8 cellular contexts compared by ENCODE assay signal in genomic region chr6:157841211-157841840, GRCh38. TPM values are rescaled to one million over a fixed set of nuclear protein-coding genes. Genes with fewer than 3 reads are reported as not detected.
A peak's percentile ranks its signal among the peaks of the same experiment; 100 is the strongest.
DNase-seq lines count a peak whose midpoint lies in the region; ATAC-seq and TF ChIP-seq lines count a peak whose summit lies in the region.

No MANE protein-coding gene starts in this region.

- ATAC-seq in heart right ventricle (peak in 6 of 8 donors; percentile 14 to 78 (median 54)), HG03103 (IDR thresholded peaks at IDR 0.05; ENCODE audit: low read depth, unreplicated experiment) (peak; percentile 88)
- ATAC-seq in stimulated activated naive CD8-positive, alpha-beta T cell treated with anti-CD3 and anti-CD28 coated beads, Interleukin-15, Interleukin-2, amounts not matched to agents 100 U/mL and 50 U/mL, for 24 hours: peak; percentile 57

- no peaks in the 10 kb centered on the region for H3K9me3 ChIP-seq in heart right ventricle

- POLR2A ChIA-PET in HEK293T (lab: Yijun Ruan, JAX): no interaction called here

- no peak overlapping the region for H3K4me3 ChIP-seq in heart right ventricle

- H3K27me3 ChIP-seq in heart right ventricle: no peaks in the 10 kb centered on the region

- peaks cover 19% of the 10 kb centered on the region for H3K36me3 Mint-ChIP-seq in activated naive CD8-positive, alpha-beta T cell

- peak overlapping the region; percentile 46 for H3K27ac Mint-ChIP-seq in activated naive CD8-positive, alpha-beta T cell

- H3K27ac ChIP-seq in heart right ventricle: no peak overlapping the region

- DNase-seq in heart right ventricle (no peak), cardiac septum (ENCODE audit: low spot score) (no peak), HEK293T (ENCODE audit: extremely low spot score) (no peak), midbrain (lab: John Stamatoyannopoulos, UW) (no peak)
- peak; percentile 24 for DNase-seq in stimulated activated naive CD8-positive, alpha-beta T cell treated with anti-CD3 and anti-CD28 coated beads, Interleukin-15, Interleukin-2, amounts not matched to agents 100 U/mL and 50 U/mL, for 24 hours
- no peak for DNase-seq in activated CD4-positive, CD25-positive, alpha-beta regulatory T cell (lab: John Stamatoyannopoulos, UW)

- H3K4me3 Mint-ChIP-seq in activated naive CD8-positive, alpha-beta T cell: peak overlapping the region; percentile 59

- H3K27me3 Mint-ChIP-seq in activated naive CD8-positive, alpha-beta T cell: no peaks in the 10 kb centered on the region

- H3K4me1 Mint-ChIP-seq in activated naive CD8-positive, alpha-beta T cell (ENCODE audit: low read depth): peaks cover 84% of the 10 kb centered on the region

- intact Hi-C loops in heart right ventricle (cut with DNase I): no loop called here
- intact Hi-C loops in cardiac septum (cut with DNase I): no loop called here

- H3K36me3 ChIP-seq in heart right ventricle: no peaks in the 10 kb centered on the region

- 44 to 53% methylated on average over 2 of the region's 2 CpGs for WGBS in heart right ventricle, 2 donors

- H3K4me1 ChIP-seq in heart right ventricle: peaks cover 15 to 89% (median 58%) of the 10 kb centered on the region in 9 donors

- CTCF ChIA-PET in HEK293T (lab: Yijun Ruan, JAX): no interaction called here

- TF ChIP-seq CTCF in heart right ventricle (IDR thresholded peaks at IDR 0.05): no peak

- H3K9me3 Mint-ChIP-seq in activated naive CD8-positive, alpha-beta T cell (ENCODE audit: low read depth): no peaks in the 10 kb centered on the region

TF ChIP-seq in HEK293T, 16 proteins besides CTCF, POLR2A, EP300 and RAD21:
- TF ChIP-seq SUZ12 (IDR thresholded peaks at IDR 0.05) (no peak), ZNF384 (IDR thresholded peaks at IDR 0.05) (no peak), ARNT (IDR thresholded peaks at IDR 0.05) (no peak), CTBP1 (IDR thresholded peaks at IDR 0.05; ENCODE audit: borderline replicate concordance) (no peak), FOXK2 (IDR thresholded peaks at IDR 0.05) (no peak), FOXM1 (IDR thresholded peaks at IDR 0.05; ENCODE audit: borderline replicate concordance) (no peak), HDGF (IDR thresholded peaks at IDR 0.05; ENCODE audit: borderline replicate concordance) (no peak), BHLHE40 (IDR thresholded peaks at IDR 0.05; ENCODE audit: borderline replicate concordance) (no peak), ELF4 (IDR thresholded peaks at IDR 0.05) (no peak), FOXA1 (IDR thresholded peaks at IDR 0.05) (no peak), L3MBTL2 (conservative IDR thresholded peaks at IDR 0.05) (no peak)

RNA-seq across cellular contexts. Expression of gene SNX9, which starts 18.3 kb away (rescaled TPM):
- total RNA-seq in heart right ventricle (10 to 100 TPM; 27.9 to 39.7 (median 31.6) TPM), cardiac septum (34.2 TPM)
- polyA plus RNA-seq in heart right ventricle: 10 to 100 TPM; 18.8 to 20.9 TPM
